Comparison of ENCODE assay signal across 8 cellular contexts in the genomic region with DNA sequence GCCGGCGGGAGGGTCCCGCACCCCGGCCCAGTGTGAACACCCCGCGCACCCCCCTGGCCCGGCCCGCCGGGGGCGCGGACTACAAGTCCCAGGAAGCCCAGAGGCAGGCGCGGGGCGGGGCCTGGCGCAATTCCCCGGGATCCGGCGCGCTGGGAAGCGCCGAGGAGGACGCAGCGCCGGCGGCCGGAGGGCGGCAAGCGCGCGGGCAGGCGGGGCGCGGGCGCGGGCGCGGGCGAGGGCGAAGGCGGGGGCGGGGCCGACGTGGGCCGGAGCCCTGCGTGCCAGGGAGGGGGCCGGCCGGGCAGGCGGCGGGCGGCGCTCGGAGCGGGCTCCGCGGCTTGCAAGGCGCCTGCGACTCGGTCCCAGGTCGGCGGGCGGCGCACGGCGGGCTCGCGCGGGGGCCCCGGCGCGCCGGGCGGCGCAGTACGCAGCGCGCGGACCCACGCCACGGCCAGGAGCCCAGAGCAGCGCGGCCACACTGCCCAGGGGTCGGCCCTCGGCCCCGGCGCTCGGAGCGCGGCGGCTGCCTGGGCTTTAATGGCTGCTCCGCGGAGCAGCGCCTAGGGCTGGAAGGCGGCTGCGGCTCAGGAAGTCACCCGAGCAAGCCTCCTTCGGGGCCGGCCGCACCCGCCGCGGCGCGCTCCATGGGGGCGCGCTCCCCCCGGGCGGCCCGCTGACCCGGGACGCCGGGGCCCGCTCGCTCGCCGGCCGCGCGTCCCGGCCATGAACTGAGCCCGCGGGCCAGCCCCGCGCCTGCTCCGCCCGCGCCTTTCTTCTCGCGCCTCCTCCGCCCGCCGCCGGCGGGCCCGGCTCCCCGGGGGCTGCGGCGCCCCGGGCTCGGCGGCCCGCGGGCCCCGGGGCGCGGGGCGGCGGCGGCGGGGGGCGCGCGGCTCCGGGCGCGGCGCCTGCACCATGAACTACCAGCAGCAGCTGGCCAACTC. TPM values are rescaled to one million over a fixed set of nuclear protein-coding genes. Genes with fewer than 3 reads are reported as not detected.
DNase-seq lines count a peak whose midpoint lies in the region; ATAC-seq and TF ChIP-seq lines count a peak whose summit lies in the region.

Gene AGAP1 (plus strand): TSS at position 269 of the 941 bp plus-strand sequence.

- peak; percentile 35 to 41 for TF ChIP-seq POLR2A in adrenal gland (IDR thresholded peaks at IDR 0.05)

- peaks cover 12 to 19% of the 10 kb centered on the region in 2 donors for H3K4me1 ChIP-seq in adrenal gland (replicated peaks in 1 of 2)

- no peak for TF ChIP-seq CTCF in adrenal gland (IDR thresholded peaks at IDR 0.05)

- H3K4me3 ChIP-seq in adrenal gland: peak within 1 kb of the TSS; percentile 31 to 96 (median 60)

- ATAC-seq in HG02642 (IDR thresholded peaks at IDR 0.05; ENCODE audit: poor library complexity, unreplicated experiment): peak; percentile 51
- peak; percentile 93 for ATAC-seq in Right ventricle myocardium inferior
- ATAC-seq in HG03135 (IDR thresholded peaks at IDR 0.05; ENCODE audit: unreplicated experiment): no peak
- ATAC-seq in HG03442 (IDR thresholded peaks at IDR 0.05; ENCODE audit: unreplicated experiment): no peak

- H3K9me3 ChIP-seq in adrenal gland (replicated peaks in 1 of 3): no peaks in the 10 kb centered on the region

- DNase-seq in DMS53 (lab: John Stamatoyannopoulos, UW): peak; percentile 95
- DNase-seq in NCI-H510A treated with DMSO at 0.1 percent for 48 hours (lab: John Stamatoyannopoulos, UW): peak; percentile 82
- DNase-seq in adrenal gland: peak; percentile 87 to 93 (median 91)
- peak; percentile 89 for DNase-seq in Right ventricle myocardium inferior (ENCODE audit: missing footprints)
- DNase-seq in nucleus accumbens (lab: John Stamatoyannopoulos, UW): peak in 55 of 56 donors; percentile 38 to 95 (median 86)

- intact Hi-C loops in adrenal gland (cut with DNase I) (loop anchor here (10.0 kb wide), 1 partner anchor 359 kb away; no protein-coding TSS in a partner anchor), Right ventricle myocardium inferior (cut with DNase I) (loop anchor here (5.0 to 10.0 kb wide), 4 partner anchors 58 to 359 kb away; no protein-coding TSS in a partner anchor)

- no peaks in the 10 kb centered on the region for H3K36me3 ChIP-seq in adrenal gland (replicated peaks in 1 of 2)

- H3K27ac ChIP-seq in adrenal gland: peak within 1 kb of the TSS in 3 of 5 donors; percentile 72 to 90 (median 80)

- 0 to 3% (median 1%) methylated on average over 5 to 152 of the region's 156 CpGs for WGBS in adrenal gland, 4 donors

- H3K27me3 ChIP-seq in adrenal gland: no peaks in the 10 kb centered on the region

RNA-seq across cellular contexts. Expression of gene AGAP1, which starts in this region (rescaled TPM):
- total RNA-seq in adrenal gland (10 to 100 TPM; 12.9 to 29.6 (median 18.9) TPM), Right ventricle myocardium inferior (23.5 TPM)
- polyA plus RNA-seq in adrenal gland: 10 to 100 TPM in 1 of 3 donors, 1 to 10 TPM in 2; 5.3 to 11.0 (median 7.0) TPM

Comparison
In these comparisons a context has a peak if more than half of its experiments do, and no peak if none do; other contexts are left out.
1. ATAC-seq: peak in HG02642 (single experiment) and Right ventricle myocardium inferior (single experiment); none in HG03135 (single experiment) and HG03442 (single experiment).
2. Peak in every context shown above with its lines, with median percentiles within 50 percentile points of each other: DNase-seq.